12 cellular contexts compared by ENCODE assay signal in the genomic region with DNA sequence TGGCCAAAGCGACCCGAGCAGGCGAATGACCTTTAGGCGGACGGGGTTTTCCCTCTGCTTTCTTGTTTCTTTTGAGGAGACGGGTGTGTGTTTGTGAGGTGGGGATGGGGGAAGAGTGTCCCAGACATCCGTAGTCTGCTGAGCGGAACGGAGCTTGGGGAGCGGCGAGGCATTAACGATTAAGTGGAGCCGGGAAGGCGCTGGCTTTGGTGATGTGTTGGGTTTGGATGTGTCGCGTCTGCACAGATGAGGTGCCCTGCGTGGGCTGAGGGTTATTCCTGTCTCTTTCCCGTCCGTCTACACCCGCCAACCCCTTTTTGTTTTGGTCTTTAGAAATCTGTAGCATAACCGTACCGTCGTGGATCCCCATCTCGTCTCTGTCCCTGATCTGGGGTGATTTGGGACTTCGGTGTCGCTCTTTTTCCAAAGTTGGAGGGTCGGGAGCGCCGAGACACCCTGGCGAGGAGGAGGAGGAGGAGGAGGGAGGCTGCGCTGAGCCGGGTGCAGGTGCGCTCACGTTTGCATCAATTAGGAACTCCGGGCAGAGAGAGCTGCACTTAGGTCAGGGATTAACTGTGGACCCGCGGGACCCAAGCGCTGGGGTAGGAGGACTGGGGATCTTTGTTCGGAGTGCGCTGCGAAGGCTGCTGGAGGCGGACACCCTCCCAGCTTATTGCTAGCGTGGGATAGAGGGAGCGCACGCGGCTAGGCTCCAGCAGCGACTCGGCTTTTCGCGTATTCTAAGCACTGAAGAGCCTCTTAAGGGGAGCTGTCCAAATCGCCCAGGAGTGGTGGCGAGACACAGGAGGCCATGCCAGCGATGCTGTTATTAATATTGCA.
DNase-seq lines count a peak whose midpoint lies in the region; TF ChIP-seq lines count a peak whose summit lies in the region.
"Had no signal": no experiment of that assay in that cellular context is flagged by ENCODE, and none has a peak within 500 bp of the region (broad histone marks: within the 10 kb centered on the region; RNA-seq: fewer than 3 reads in every experiment).

No MANE protein-coding gene starts in this region.

- H3K27ac ChIP-seq in mammary epithelial cell (ENCODE audit: insufficient read depth, low read depth, low read length), result no peak overlapping the region

- H3K9me3 ChIP-seq in iPS-15b (ENCODE audit: control insufficient read depth, insufficient read depth, low read length) (no peaks in the 10 kb centered on the region), mammary epithelial cell (replicated peaks; ENCODE audit: insufficient read depth, low read length) (no peaks in the 10 kb centered on the region)

- TF ChIP-seq CTCF in mammary epithelial cell (conservative IDR thresholded peaks at IDR 0.05 in 1 of 2, IDR thresholded peaks at IDR 0.05 in 1 of 2; ENCODE audit: extremely low read depth in 1 of 2, insufficient read depth in 1 of 2, low read depth in 1 of 2, low read length in 2 of 2), result no peak

- no peak overlapping the region for H3K4me2 ChIP-seq in mammary epithelial cell (ENCODE audit: insufficient read depth, low read depth, low read length)

- in situ Hi-C loops in mammary epithelial cell (cut with MboI; ENCODE audit: low sequenced_read_pairs in 2 of 2), result no loop called here

- H4K20me1 ChIP-seq in mammary epithelial cell (ENCODE audit: insufficient read depth, low read length), result no peaks in the 10 kb centered on the region

- no peaks in the 10 kb centered on the region for H3K79me2 ChIP-seq in mammary epithelial cell (ENCODE audit: insufficient read depth, low read length)

- no TSS peak for BruUV-seq in mammary epithelial cell (replicated peaks; lab: Mats Ljungman, UMichigan)

- peak overlapping the region; percentile 87 for H3K4me3 ChIP-seq in iPS-15b (ENCODE audit: low read depth, low read length)
- H3K4me3 ChIP-seq in mammary epithelial cell (replicated peaks in 1 of 3; ENCODE audit: insufficient read depth in 1 of 3, low read depth in 2 of 3, low read length in 3 of 3), result no peak overlapping the region

- CTCF ChIA-PET in mammary epithelial cell (lab: Charles Lee; ENCODE audit: low non-redundant PET), result no interaction called here

- H3K9ac ChIP-seq in iPS-15b (ENCODE audit: low read depth, low read length) (no peak overlapping the region), mammary epithelial cell (ENCODE audit: insufficient read depth, low read length) (no peak overlapping the region)

- no peaks in the 10 kb centered on the region for H3K36me3 ChIP-seq in iPS-15b (ENCODE audit: control insufficient read depth, insufficient read depth, low read length)
- no peaks in the 10 kb centered on the region for H3K36me3 ChIP-seq in mammary epithelial cell (ENCODE audit: insufficient read depth, low read length)

- H3K4me1 ChIP-seq in iPS-15b (ENCODE audit: control insufficient read depth, insufficient read depth, low read length), result peaks cover 6% of the 10 kb centered on the region
- no peaks in the 10 kb centered on the region for H3K4me1 ChIP-seq in mammary epithelial cell (ENCODE audit: insufficient read depth, low read length)
- H3K4me1 ChIP-seq: Caco-2 had no signal

- DNase-seq in GM03348 (ENCODE audit: low spot score) (peak; percentile 6), NCI-H510A treated with DMSO at 0.1 percent for 48 hours (lab: John Stamatoyannopoulos, UW) (peak; percentile 55), posterior cingulate gyrus (peak in 7 of 10 donors; percentile 13 to 85 (median 30)), NAMALWA (ENCODE audit: low spot score) (no peak), mammary epithelial cell (no peak), cardiac septum (ENCODE audit: low spot score) (no peak)
- DNase-seq: activated B cell treated with CpG ODN at 0.5 μM for 24 hours; activated effector memory CD4-positive, alpha-beta T cell treated with anti-CD3 and anti-CD28 coated beads, Interleukin-2, amount 50 U/mL, for 16 hours; NCI-H2029 treated with DMSO at 0.1 percent for 48 hours; stimulated activated naive CD4-positive, alpha-beta T cell treated with Interleukin-2 at 50 U/mL for 16 hours had no signal

- WGBS in mammary epithelial cell (ENCODE audit: low coverage, missing lambda C conversion rate), result under 1% methylated on average over 38 of the region's 53 CpGs

- H2AFZ ChIP-seq in mammary epithelial cell (ENCODE audit: low read depth, low read length), result no peak overlapping the region

- H3K27me3 ChIP-seq in iPS-15b (ENCODE audit: control insufficient read depth, insufficient read depth, low read length) (peaks cover 32% of the 10 kb centered on the region), mammary epithelial cell (ENCODE audit: insufficient read depth, low read length) (peaks cover 12% of the 10 kb centered on the region)

- dilution Hi-C loops in mammary epithelial cell (cut with HindIII; ENCODE audit: low sequenced_read_pairs), result no loop called here

- intact Hi-C loops in posterior cingulate gyrus (cut with DNase I) (no loop called here), mammary epithelial cell (cut with micrococcal nuclease) (no loop called here), cardiac septum (cut with DNase I) (no loop called here)

Comparison
In these comparisons a context has a peak if more than half of its experiments do, and no peak if none do; other contexts are left out.
1. DNase-seq: peak in GM03348 (single experiment), NCI-H510A treated with DMSO at 0.1 percent for 48 hours (single experiment) and posterior cingulate gyrus (7 of 10); none in NAMALWA (single experiment), mammary epithelial cell (single experiment) and cardiac septum (single experiment).